In genomic region chr6:99520855-99521556, GRCh38 we compare ENCODE assay signal across 8 cellular contexts. TPM values are rescaled to one million over a fixed set of nuclear protein-coding genes. Genes with fewer than 3 reads are reported as not detected.
DNase-seq lines count a peak whose midpoint lies in the region; ATAC-seq and TF ChIP-seq lines count a peak whose summit lies in the region.

No MANE protein-coding gene starts in this region.

- intact Hi-C loops in dendritic cell treated with granulocyte-macrophage colony-stimulating factor and Interleukin-4, amounts not matched to agents 40 ng/mL and 50 ng/mL, for 4 days (cut with micrococcal nuclease), result loop anchor here (2.0 to 10.0 kb wide), 2 partner anchors 48 to 1354 kb away; partner anchors contain the start of gene CCNC

- H3K4me1 ChIP-seq in CD8-positive, alpha-beta memory T cell (ENCODE audit: insufficient read depth, low read length), result peaks cover 14% of the 10 kb centered on the region
- H3K4me1 ChIP-seq in liver (ENCODE audit: control insufficient read depth in 4 of 4, insufficient read depth in 4 of 4, low read length in 3 of 4), result peaks cover 3 to 6% (median 3%) of the 10 kb centered on the region in 4 donors

- POLR2A ChIA-PET in CD8-positive, alpha-beta memory T cell (lab: Charles Lee), result interaction anchor here (1.0 to 1.3 kb wide), 4 partner anchors 22 to 97 kb away, joined by 3 to 6 read pairs (median 4); partner anchors contain the start of gene CCNC

- under 1% methylated on average over 45 of the region's 45 CpGs for WGBS in liver

- CTCF ChIA-PET in CD8-positive, alpha-beta memory T cell (lab: Charles Lee), result interaction anchor here (0.6 to 3.3 kb wide), 9 partner anchors 9 to 84 kb away, joined by 3 to 15 read pairs (median 3); partner anchors contain the start of gene CCNC

- peak; percentile 66 to 72 for TF ChIP-seq RAD21 in liver (IDR thresholded peaks at IDR 0.05)

- H3K9me3 Mint-ChIP-seq in CD8-positive, alpha-beta memory T cell, result no peaks in the 10 kb centered on the region
- no peaks in the 10 kb centered on the region for H3K9me3 Mint-ChIP-seq in dendritic cell treated with granulocyte-macrophage colony-stimulating factor and Interleukin-4, amounts not matched to agents 40 ng/mL and 50 ng/mL, for 4 days

- TF ChIP-seq CTCF in liver (IDR thresholded peaks at IDR 0.05; ENCODE audit: low read depth, low read length, missing input control), result peak; percentile 79

- H3K27ac ChIP-seq in CD8-positive, alpha-beta memory T cell (ENCODE audit: low read depth, low read length), result peak overlapping the region; percentile 74
- peak overlapping the region; percentile 81 to 82 for H3K27ac ChIP-seq in liver (ENCODE audit: low read depth in 1 of 2, low read length in 2 of 2)

- ATAC-seq in GM19397 (IDR thresholded peaks at IDR 0.05; ENCODE audit: unreplicated experiment), result peak; percentile 96
- peak; percentile 92 for ATAC-seq in HG03558 (IDR thresholded peaks at IDR 0.05; ENCODE audit: extremely low read depth, unreplicated experiment)

- peak overlapping the region; percentile 82 to 93 for H3K9ac ChIP-seq in liver (ENCODE audit: low read depth in 1 of 2, low read length in 2 of 2)

- no peaks in the 10 kb centered on the region for H3K9me3 ChIP-seq in CD8-positive, alpha-beta memory T cell (ENCODE audit: low read length)
- no peaks in the 10 kb centered on the region for H3K9me3 ChIP-seq in liver (ENCODE audit: control insufficient read depth in 4 of 4, low read length in 3 of 4)

- H3K36me3 Mint-ChIP-seq in CD8-positive, alpha-beta memory T cell, result peaks cover 0 to 8% (median 1%) of the 10 kb centered on the region in 3 donors
- peaks cover 8% of the 10 kb centered on the region for H3K36me3 Mint-ChIP-seq in dendritic cell treated with granulocyte-macrophage colony-stimulating factor and Interleukin-4, amounts not matched to agents 40 ng/mL and 50 ng/mL, for 4 days (ENCODE audit: low read depth)

- DNase-seq in CD8-positive, alpha-beta memory T cell, result peak; percentile 53 to 82 (median 69)
- DNase-seq in NCI-H748 (lab: John Stamatoyannopoulos, UW; ENCODE audit: unreplicated experiment), result peak; percentile 87
- peak; percentile 48 to 52 for DNase-seq in activated CD4-positive, alpha-beta T cell treated with anti-CD3 and anti-CD28 coated beads, Interleukin-2, amount 50 U/mL, for 4 hours
- DNase-seq in stimulated activated CD4-positive, alpha-beta T cell treated with anti-CD3 and anti-CD28 coated beads, Interleukin-4, amount 100 ng/mL, for 24 hours, result peak; percentile 72

- no peaks in the 10 kb centered on the region for H3K27me3 Mint-ChIP-seq in CD8-positive, alpha-beta memory T cell
- H3K27me3 Mint-ChIP-seq in dendritic cell treated with granulocyte-macrophage colony-stimulating factor and Interleukin-4, amounts not matched to agents 40 ng/mL and 50 ng/mL, for 4 days, result peaks cover 6% of the 10 kb centered on the region

- H3K27me3 ChIP-seq in CD8-positive, alpha-beta memory T cell (ENCODE audit: insufficient read depth, low read length, poor library complexity, severe bottlenecking), result no peaks in the 10 kb centered on the region
- H3K27me3 ChIP-seq in liver (ENCODE audit: control insufficient read depth in 4 of 4, insufficient read depth in 4 of 4, low read length in 3 of 4), result no peaks in the 10 kb centered on the region

- peak overlapping the region; percentile 81 for H3K4me3 ChIP-seq in CD8-positive, alpha-beta memory T cell (ENCODE audit: low read length)
- peak overlapping the region; percentile 68 to 100 (median 100) for H3K4me3 ChIP-seq in liver (ENCODE audit: low read depth in 1 of 3, low read length in 3 of 3)

- peaks cover 26 to 51% (median 47%) of the 10 kb centered on the region in 3 donors for H3K4me1 Mint-ChIP-seq in CD8-positive, alpha-beta memory T cell
- peaks cover 16% of the 10 kb centered on the region for H3K4me1 Mint-ChIP-seq in dendritic cell treated with granulocyte-macrophage colony-stimulating factor and Interleukin-4, amounts not matched to agents 40 ng/mL and 50 ng/mL, for 4 days (ENCODE audit: low read depth)

- H3K36me3 ChIP-seq in CD8-positive, alpha-beta memory T cell (ENCODE audit: insufficient read depth, low read length), result no peaks in the 10 kb centered on the region
- H3K36me3 ChIP-seq in liver (ENCODE audit: control insufficient read depth in 4 of 4, insufficient read depth in 3 of 4, low read depth in 1 of 4, low read length in 3 of 4), result no peaks in the 10 kb centered on the region

- peak overlapping the region; percentile 91 to 99 (median 98) for H3K4me3 Mint-ChIP-seq in CD8-positive, alpha-beta memory T cell
- peak overlapping the region; percentile 99 for H3K4me3 Mint-ChIP-seq in dendritic cell treated with granulocyte-macrophage colony-stimulating factor and Interleukin-4, amounts not matched to agents 40 ng/mL and 50 ng/mL, for 4 days

- H3K27ac Mint-ChIP-seq in CD8-positive, alpha-beta memory T cell, result peak overlapping the region; percentile 58 to 98 (median 96)
- H3K27ac Mint-ChIP-seq in dendritic cell treated with granulocyte-macrophage colony-stimulating factor and Interleukin-4, amounts not matched to agents 40 ng/mL and 50 ng/mL, for 4 days, result peak overlapping the region; percentile 96

TF ChIP-seq in liver, 16 proteins besides CTCF, POLR2A, EP300 and RAD21:
- peak; percentile 33 for TF ChIP-seq SP1 (IDR thresholded peaks at IDR 0.05)
- no peak for TF ChIP-seq EGR1 (IDR thresholded peaks at IDR 0.05; ENCODE audit: low read depth in 2 of 2)
- peak; percentile 58 for TF ChIP-seq REST (IDR thresholded peaks at IDR 0.05)
- peak; percentile 86 for TF ChIP-seq TAF1 (conservative IDR thresholded peaks at IDR 0.05)
- no peak for TF ChIP-seq NR2F2 (IDR thresholded peaks at IDR 0.05)
- TF ChIP-seq MAX (IDR thresholded peaks at IDR 0.05), result no peak
- TF ChIP-seq ZBTB33 (IDR thresholded peaks at IDR 0.05), result peak; percentile 18
- peak in 1 of 2 donors; percentile 75 for TF ChIP-seq GABPA (IDR thresholded peaks at IDR 0.05 in 1 of 2, conservative IDR thresholded peaks at IDR 0.05 in 1 of 2)
- peak; percentile 96 for TF ChIP-seq YY1 (IDR thresholded peaks at IDR 0.05)
- no peak for TF ChIP-seq HNF4A (conservative IDR thresholded peaks at IDR 0.05)
- TF ChIP-seq JUND (IDR thresholded peaks at IDR 0.05), result no peak
- peak; percentile 13 to 16 for TF ChIP-seq RXRA (IDR thresholded peaks at IDR 0.05)

RNA-seq across cellular contexts. Expression of gene USP45, which starts 5.8 kb away (rescaled TPM):
- total RNA-seq in CD8-positive, alpha-beta memory T cell, result 10 to 100 TPM; 14.1 to 15.8 TPM
- 4.1 TPM for polyA plus RNA-seq in CD8-positive, alpha-beta memory T cell
- 10 to 100 TPM in 1 of 2 donors, 1 to 10 TPM in 1; 5.1 to 10.1 TPM for total RNA-seq in liver
- polyA plus RNA-seq in liver, result 1 to 10 TPM; 1.5 to 4.0 TPM

RNA-seq across cellular contexts. Expression of gene CCNC, which starts 47.5 kb away (rescaled TPM):
- total RNA-seq in CD8-positive, alpha-beta memory T cell, result 10 to 100 TPM; 62.5 to 64.8 TPM
- 39.6 TPM for polyA plus RNA-seq in CD8-positive, alpha-beta memory T cell
- 10 to 100 TPM; 43.2 to 80.7 TPM for total RNA-seq in liver
- polyA plus RNA-seq in liver, result 10 to 100 TPM; 32.9 to 52.4 TPM

Comparison
In these comparisons a context has a peak if more than half of its experiments do, and no peak if none do; other contexts are left out.
1. Peak in every context shown above with its lines: DNase-seq, ATAC-seq, H3K4me3 ChIP-seq and H3K27ac ChIP-seq.